Comparison of ENCODE assay signal across 1 cellular context in the genomic region with DNA sequence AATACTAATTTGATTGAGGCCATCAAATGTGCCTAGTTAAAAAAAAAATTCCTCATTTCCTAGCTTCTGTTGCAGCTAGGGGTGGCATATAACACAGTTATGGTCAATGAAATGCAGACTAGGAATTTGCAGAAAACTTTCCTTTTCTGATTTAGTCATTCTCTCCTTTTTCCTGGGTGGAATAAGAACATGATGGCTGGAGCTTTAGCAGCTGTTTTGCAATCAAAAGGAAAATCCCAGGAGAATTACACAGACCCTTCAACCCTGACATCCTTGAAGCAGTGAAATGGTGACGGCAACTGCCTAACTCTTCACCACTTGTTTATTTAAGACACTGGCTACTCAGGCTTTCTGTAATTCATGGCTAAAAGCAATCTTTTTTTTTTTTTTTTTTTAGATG.
TF ChIP-seq lines count a peak whose summit lies in the region.

No MANE protein-coding gene starts in this region.

TF ChIP-seq in K562, 482 proteins besides CTCF, POLR2A, EP300 and RAD21 (continued from another document):
- TF ChIP-seq, protein P1, sequence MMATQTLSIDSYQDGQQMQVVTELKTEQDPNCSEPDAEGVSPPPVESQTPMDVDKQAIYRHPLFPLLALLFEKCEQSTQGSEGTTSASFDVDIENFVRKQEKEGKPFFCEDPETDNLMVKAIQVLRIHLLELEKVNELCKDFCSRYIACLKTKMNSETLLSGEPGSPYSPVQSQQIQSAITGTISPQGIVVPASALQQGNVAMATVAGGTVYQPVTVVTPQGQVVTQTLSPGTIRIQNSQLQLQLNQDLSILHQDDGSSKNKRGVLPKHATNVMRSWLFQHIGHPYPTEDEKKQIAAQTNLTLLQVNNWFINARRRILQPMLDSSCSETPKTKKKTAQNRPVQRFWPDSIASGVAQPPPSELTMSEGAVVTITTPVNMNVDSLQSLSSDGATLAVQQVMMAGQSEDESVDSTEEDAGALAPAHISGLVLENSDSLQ (IDR thresholded peaks at IDR 0.05) = no peak
- TF ChIP-seq MCM5 (IDR thresholded peaks at IDR 0.05; ENCODE audit: low read depth) = no peak
TF ChIP-seq in K562: peak in this region for 1.
